Comparison of ENCODE assay signal across 23 cellular contexts in genomic region chr20:32353848-32354496, GRCh38. TPM values are rescaled to one million over a fixed set of nuclear protein-coding genes. Genes with fewer than 3 reads are reported as not detected.
DNase-seq lines count a peak whose midpoint lies in the region; ATAC-seq and TF ChIP-seq lines count a peak whose summit lies in the region.
"Had no signal": no experiment of that assay in that cellular context is flagged by ENCODE, and none has a peak within 500 bp of the region (broad histone marks: within the 10 kb centered on the region; RNA-seq: fewer than 3 reads in every experiment).

No MANE protein-coding gene starts in this region.

- H3K9me3 Mint-ChIP-seq in HFFc6: 0 out of 2 replicates have a peak, but pooled peaks cover 6% of the 10 kb centered on the region
- H3K9me3 Mint-ChIP-seq in activated T-helper 2 cell treated with anti-CD3 and anti-CD28 coated beads, Interferon-gamma antibody, Interleukin-2, Interleukin-4, amounts not matched to agents 10 μg/mL and 5 μg/mL and 100 μg/mL, durations not matched to agents 14 hours and 24 hours and 36 hours: no peaks in the 10 kb centered on the region
- H3K9me3 Mint-ChIP-seq: activated naive CD4-positive, alpha-beta T cell treated with anti-CD3 and anti-CD28 coated beads, Interleukin-2, amount 50 U/mL, for 24 hours; CD8-positive, alpha-beta T cell had no signal

- H3K4me1 ChIP-seq in sigmoid colon: peaks cover 0 to 34% (median 28%) of the 10 kb centered on the region in 4 donors

- peak; percentile 22 for DNase-seq in activated CD8-positive, alpha-beta memory T cell treated with anti-CD3 and anti-CD28 coated beads, Interleukin-2, amount 50 U/mL, for 48 hours
- no peak for DNase-seq in activated CD8-positive, alpha-beta memory T cell treated with anti-CD3 and anti-CD28 coated beads, Interleukin-2, amount 50 U/mL, for 4 hours
- no peak for DNase-seq in HFFc6
- no peak for DNase-seq in activated T-helper 2 cell treated with anti-CD3 and anti-CD28 coated beads, Interferon-gamma antibody, Interleukin-2, Interleukin-4, amounts not matched to agents 10 μg/mL and 5 μg/mL and 100 μg/mL, durations not matched to agents 14 hours and 24 hours and 36 hours (ENCODE audit: low spot score)
- no peak for DNase-seq in sigmoid colon
- no peak for DNase-seq in stimulated activated CD4-positive, alpha-beta T cell treated with anti-CD3 and anti-CD28 coated beads, Interleukin-15, amount 100 ng/mL, for 24 hours
- no peak for DNase-seq in NCI-H1436 treated with DMSO at 0.1 percent for 48 hours (lab: John Stamatoyannopoulos, UW)
- DNase-seq: activated CD4-positive, CD25-positive, alpha-beta regulatory T cell; CD8-positive, alpha-beta T cell; DMS53; foreskin fibroblast; H7; hippocampal formation; islet precursor cell; NCI-H526 treated with DMSO at 0.1 percent for 48 hours; posterior cingulate gyrus; stimulated activated CD4-positive, alpha-beta T cell treated with anti-CD3 and anti-CD28 coated beads, Interleukin-4, amount 100 ng/mL, for 1 hour; T-helper 9 cell had no signal

- no peak for ATAC-seq in HG02623 (IDR thresholded peaks at IDR 0.05; ENCODE audit: unreplicated experiment)
- ATAC-seq: CD8-positive, alpha-beta T cell had no signal

- peaks cover 26% of the 10 kb centered on the region for H3K36me3 Mint-ChIP-seq in HFFc6 (ENCODE audit: low read depth)
- H3K36me3 Mint-ChIP-seq in activated T-helper 2 cell treated with anti-CD3 and anti-CD28 coated beads, Interferon-gamma antibody, Interleukin-2, Interleukin-4, amounts not matched to agents 10 μg/mL and 5 μg/mL and 100 μg/mL, durations not matched to agents 14 hours and 24 hours and 36 hours (ENCODE audit: low read depth): peaks cover 26% of the 10 kb centered on the region

- H3K36me3 ChIP-seq in sigmoid colon: no peaks in the 10 kb centered on the region
- H3K36me3 ChIP-seq: SJCRH30 had no signal

- H3K9me3 ChIP-seq in sigmoid colon: no peaks in the 10 kb centered on the region
- H3K9me3 ChIP-seq: SJCRH30 had no signal

- no peaks in the 10 kb centered on the region for H3K27me3 ChIP-seq in sigmoid colon
- H3K27me3 ChIP-seq: SJCRH30 had no signal

- peak overlapping the region in 3 of 4 donors; percentile 96 to 99 (median 97) for H3K27ac ChIP-seq in sigmoid colon
- H3K27ac ChIP-seq: SJCRH30 had no signal

- peak overlapping the region; percentile 83 for H3K27ac Mint-ChIP-seq in HFFc6
- peak overlapping the region; percentile 90 for H3K27ac Mint-ChIP-seq in activated T-helper 2 cell treated with anti-CD3 and anti-CD28 coated beads, Interferon-gamma antibody, Interleukin-2, Interleukin-4, amounts not matched to agents 10 μg/mL and 5 μg/mL and 100 μg/mL, durations not matched to agents 14 hours and 24 hours and 36 hours
- H3K27ac Mint-ChIP-seq: activated naive CD4-positive, alpha-beta T cell treated with anti-CD3 and anti-CD28 coated beads, Interleukin-2, amount 50 U/mL, for 24 hours; CD8-positive, alpha-beta T cell had no signal

- intact Hi-C loops in activated T-helper 2 cell treated with anti-CD3 and anti-CD28 coated beads, Interferon-gamma antibody, Interleukin-2, Interleukin-4, amounts not matched to agents 10 μg/mL and 5 μg/mL and 100 μg/mL, durations not matched to agents 14 hours and 24 hours and 36 hours (cut with micrococcal nuclease): no loop called here
- intact Hi-C loops in sigmoid colon (cut with DNase I): no loop called here

- TF ChIP-seq POLR2A in sigmoid colon (IDR thresholded peaks at IDR 0.05): no peak

- no peaks in the 10 kb centered on the region; the same call in 1 of the 2 replicates for H3K27me3 Mint-ChIP-seq in HFFc6 (ENCODE audit: insufficient read depth)
- no peaks in the 10 kb centered on the region for H3K27me3 Mint-ChIP-seq in activated T-helper 2 cell treated with anti-CD3 and anti-CD28 coated beads, Interferon-gamma antibody, Interleukin-2, Interleukin-4, amounts not matched to agents 10 μg/mL and 5 μg/mL and 100 μg/mL, durations not matched to agents 14 hours and 24 hours and 36 hours (ENCODE audit: low read depth)
- H3K27me3 Mint-ChIP-seq: activated naive CD4-positive, alpha-beta T cell treated with anti-CD3 and anti-CD28 coated beads, Interleukin-2, amount 50 U/mL, for 24 hours had no signal

- TF ChIP-seq EP300 in sigmoid colon (IDR thresholded peaks at IDR 0.05): no peak

- H3K4me3 Mint-ChIP-seq in HFFc6: peak overlapping the region; percentile 62
- H3K4me3 Mint-ChIP-seq in activated T-helper 2 cell treated with anti-CD3 and anti-CD28 coated beads, Interferon-gamma antibody, Interleukin-2, Interleukin-4, amounts not matched to agents 10 μg/mL and 5 μg/mL and 100 μg/mL, durations not matched to agents 14 hours and 24 hours and 36 hours (ENCODE audit: low read depth): no peak overlapping the region
- H3K4me3 Mint-ChIP-seq: activated naive CD4-positive, alpha-beta T cell treated with anti-CD3 and anti-CD28 coated beads, Interleukin-2, amount 50 U/mL, for 24 hours; CD8-positive, alpha-beta T cell had no signal

- H3K4me3 ChIP-seq in sigmoid colon: no peak overlapping the region
- H3K4me3 ChIP-seq: lung, SJCRH30, skin epidermis had no signal

- TF ChIP-seq CTCF in HFFc6 (IDR thresholded peaks at IDR 0.05) (no peak), sigmoid colon (IDR thresholded peaks at IDR 0.05) (no peak)

- H3K4me1 Mint-ChIP-seq in HFFc6 (ENCODE audit: low read depth): peaks cover 49% of the 10 kb centered on the region
- peaks cover 37% of the 10 kb centered on the region for H3K4me1 Mint-ChIP-seq in activated T-helper 2 cell treated with anti-CD3 and anti-CD28 coated beads, Interferon-gamma antibody, Interleukin-2, Interleukin-4, amounts not matched to agents 10 μg/mL and 5 μg/mL and 100 μg/mL, durations not matched to agents 14 hours and 24 hours and 36 hours (ENCODE audit: low read depth)

- 93% methylated on average over 6 of the region's 6 CpGs for WGBS in sigmoid colon, 2 donors

RNA-seq across cellular contexts. Expression of gene ASXL1, which starts 4.2 kb away (rescaled TPM):
- total RNA-seq in HFFc6 (2021; fragmentation: NEBNext Ultra II Directional; extraction: Animal tissue kit (Norgen Biotek cat#: 25700)): 10 to 100 TPM; 49.0 to 62.4 (median 54.4) TPM
- 141 and 145 TPM in 2 replicates for total RNA-seq in activated T-helper 2 cell treated with anti-CD3 and anti-CD28 coated beads, Interferon-gamma antibody, Interleukin-2, Interleukin-4, amounts not matched to agents 10 μg/mL and 5 μg/mL and 100 μg/mL, durations not matched to agents 14 hours and 24 hours and 36 hours
- total RNA-seq in sigmoid colon: 100 to 1,000 TPM in 1 of 4 donors, 10 to 100 TPM in 3; 46.7 to 102 (median 77.6) TPM
- polyA plus RNA-seq in sigmoid colon: 10 to 100 TPM in 1 of 3 donors, 1 to 10 TPM in 2; 6.0 to 31.6 (median 6.9) TPM
